Comparison of ENCODE assay signal across 9 cellular contexts in the genomic region with DNA sequence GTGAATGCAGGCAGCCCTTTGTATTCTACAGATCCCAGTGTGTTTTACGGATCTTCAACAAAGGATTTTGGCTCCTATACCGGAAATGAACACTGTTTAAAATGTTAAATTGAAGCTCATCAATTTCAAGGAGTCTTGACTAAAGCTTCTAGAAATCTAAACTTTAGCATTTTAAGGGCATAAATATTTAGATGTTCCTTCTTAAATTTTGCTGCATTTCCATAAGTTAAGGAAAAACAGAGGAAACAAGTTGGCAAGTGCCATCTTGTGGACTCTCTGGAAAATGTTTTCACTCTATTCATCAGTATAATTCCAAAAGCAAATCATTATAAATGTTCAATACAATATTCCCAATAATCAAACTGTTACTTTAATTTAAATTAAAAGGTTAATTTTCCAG. TPM values are rescaled to one million over a fixed set of nuclear protein-coding genes. Genes with fewer than 3 reads are reported as not detected.
DNase-seq lines count a peak whose midpoint lies in the region; ATAC-seq and TF ChIP-seq lines count a peak whose summit lies in the region.
"Had no signal": no experiment of that assay in that cellular context is flagged by ENCODE, and none has a peak within 500 bp of the region (broad histone marks: within the 10 kb centered on the region; RNA-seq: fewer than 3 reads in every experiment).

No MANE protein-coding gene starts in this region.

- intact Hi-C loops in heart left ventricle (cut with DNase I) (loop anchor here in 8 of 10 donors (1.0 to 5.0 kb wide), 5 partner anchors 209 to 215 kb away; no protein-coding TSS in a partner anchor), cardiac septum (cut with DNase I) (loop anchor here (1.0 kb wide), 1 partner anchor 214 kb away; no protein-coding TSS in a partner anchor)

- H3K27me3 ChIP-seq in heart left ventricle: no peaks in the 10 kb centered on the region
- no peaks in the 10 kb centered on the region for H3K27me3 ChIP-seq in hepatocyte
- H3K27me3 ChIP-seq in upper lobe of left lung: no peaks in the 10 kb centered on the region

- H3K4me1 ChIP-seq in heart left ventricle (peaks cover 0 to 9% (median 0%) of the 10 kb centered on the region in 12 donors), hepatocyte (ENCODE audit: insufficient read depth) (no peaks in the 10 kb centered on the region), upper lobe of left lung (no peaks in the 10 kb centered on the region)

- no peak overlapping the region for H2AFZ ChIP-seq in hepatocyte

- H3K9me2 ChIP-seq in hepatocyte (replicated peaks; ENCODE audit: insufficient read depth): no peaks in the 10 kb centered on the region

- H3K27ac Mint-ChIP-seq in activated naive CD8-positive, alpha-beta T cell treated with anti-CD3 and anti-CD28 coated beads for 36 hours: no peak overlapping the region

- H3K4me1 Mint-ChIP-seq in activated naive CD8-positive, alpha-beta T cell treated with anti-CD3 and anti-CD28 coated beads for 36 hours: peaks cover 6% of the 10 kb centered on the region

- no peak overlapping the region for H3K4me3 ChIP-seq in heart left ventricle
- H3K4me3 ChIP-seq in hepatocyte: no peak overlapping the region
- no peak overlapping the region for H3K4me3 ChIP-seq in upper lobe of left lung

- ATAC-seq in heart left ventricle: no peak
- no peak for ATAC-seq in upper lobe of left lung (ENCODE audit: low FRiP score in 2 of 2)
- ATAC-seq: T-helper 17 cell had no signal

- H3K79me2 ChIP-seq in hepatocyte: peaks cover 3% of the 10 kb centered on the region

- no peaks in the 10 kb centered on the region for H3K9me3 Mint-ChIP-seq in activated naive CD8-positive, alpha-beta T cell treated with anti-CD3 and anti-CD28 coated beads for 36 hours

- H3K36me3 Mint-ChIP-seq in activated naive CD8-positive, alpha-beta T cell treated with anti-CD3 and anti-CD28 coated beads for 36 hours: no peaks in the 10 kb centered on the region

- H3K27ac ChIP-seq in heart left ventricle (no peak overlapping the region), VCaP (no peak overlapping the region), hepatocyte (no peak overlapping the region), upper lobe of left lung (no peak overlapping the region)

- no peaks in the 10 kb centered on the region for H3K36me3 ChIP-seq in heart left ventricle
- no peaks in the 10 kb centered on the region for H3K36me3 ChIP-seq in hepatocyte (replicated peaks; ENCODE audit: insufficient read depth, low read depth)
- H3K36me3 ChIP-seq in upper lobe of left lung: no peaks in the 10 kb centered on the region

- 63 to 80% (median 66%) methylated on average over 2 of the region's 2 CpGs for WGBS in heart left ventricle, 4 donors
- 51% methylated on average over 2 of the region's 2 CpGs for WGBS in hepatocyte (ENCODE audit: low lambda C conversion rate, missing lambda C conversion rate)
- 44 to 52% methylated on average over 2 of the region's 2 CpGs for WGBS in upper lobe of left lung, 2 donors

- peak; percentile 10 to 69 (median 56) for TF ChIP-seq CTCF in heart left ventricle (IDR thresholded peaks at IDR 0.05)
- TF ChIP-seq CTCF in VCaP (conservative IDR thresholded peaks at IDR 0.05): peak; percentile 79
- peak; percentile 83 for TF ChIP-seq CTCF in hepatocyte (IDR thresholded peaks at IDR 0.05; ENCODE audit: poor library complexity)
- peak in 5 of 6 experiments; percentile 29 to 54 (median 35) for TF ChIP-seq CTCF in upper lobe of left lung (IDR thresholded peaks at IDR 0.05)

- peaks cover 7% of the 10 kb centered on the region for H3K27me3 Mint-ChIP-seq in activated naive CD8-positive, alpha-beta T cell treated with anti-CD3 and anti-CD28 coated beads for 36 hours
- H3K27me3 Mint-ChIP-seq: T-helper 17 cell had no signal

- TF ChIP-seq POLR2A in heart left ventricle (IDR thresholded peaks at IDR 0.05) (no peak), upper lobe of left lung (IDR thresholded peaks at IDR 0.05) (no peak)

- H3K9me3 ChIP-seq in heart left ventricle (no peaks in the 10 kb centered on the region), hepatocyte (ENCODE audit: low read depth) (no peaks in the 10 kb centered on the region), upper lobe of left lung (no peaks in the 10 kb centered on the region)

- no peak for DNase-seq in heart left ventricle
- DNase-seq in cardiac septum (ENCODE audit: low spot score): no peak
- DNase-seq in hepatocyte (ENCODE audit: low spot score): no peak
- DNase-seq in upper lobe of left lung: no peak
- DNase-seq in stimulated activated CD4-positive, alpha-beta T cell treated with anti-CD3 and anti-CD28 coated beads, Interleukin-4, amount 100 ng/mL, for 4 hours: no peak
- DNase-seq in activated naive CD8-positive, alpha-beta T cell treated with anti-CD3 and anti-CD28 coated beads for 36 hours: no peak
- no peak for DNase-seq in NCI-H2171 treated with DMSO at 0.1 percent for 48 hours (lab: John Stamatoyannopoulos, UW)
- DNase-seq: T-helper 17 cell had no signal

- H3K4me2 ChIP-seq in hepatocyte: no peak overlapping the region

- no peak overlapping the region for H3K4me3 Mint-ChIP-seq in activated naive CD8-positive, alpha-beta T cell treated with anti-CD3 and anti-CD28 coated beads for 36 hours
- H3K4me3 Mint-ChIP-seq: T-helper 17 cell had no signal

- no peak for TF ChIP-seq EP300 in upper lobe of left lung (IDR thresholded peaks at IDR 0.05)

- H4K20me1 ChIP-seq in hepatocyte (ENCODE audit: insufficient read depth, poor library complexity, severe bottlenecking): no peaks in the 10 kb centered on the region

RNA-seq across cellular contexts. Expression of gene CHN1, which starts 19.6 kb away (rescaled TPM):
- 10 to 100 TPM in 8 of 9 donors, 1 to 10 TPM in 1; 8.6 to 24.3 (median 19.3) TPM for total RNA-seq in heart left ventricle
- polyA plus RNA-seq in heart left ventricle: 10 to 100 TPM in 1 of 2 donors, 1 to 10 TPM in 1; 6.9 to 10.2 TPM
- 23.8 TPM for total RNA-seq in cardiac septum
- total RNA-seq in hepatocyte: 19.2 and 29.0 TPM in 2 replicates
- polyA plus RNA-seq in hepatocyte: 23.0 and 26.5 TPM in 2 replicates
- total RNA-seq in upper lobe of left lung: 10 to 100 TPM in 3 of 6 donors, 1 to 10 TPM in 3; 7.2 to 27.1 (median 11.0) TPM
- 10 to 100 TPM; 17.6 to 18.6 TPM for total RNA-seq in activated naive CD8-positive, alpha-beta T cell treated with anti-CD3 and anti-CD28 coated beads for 36 hours
